11 cellular contexts compared by ENCODE assay signal in the genomic region with DNA sequence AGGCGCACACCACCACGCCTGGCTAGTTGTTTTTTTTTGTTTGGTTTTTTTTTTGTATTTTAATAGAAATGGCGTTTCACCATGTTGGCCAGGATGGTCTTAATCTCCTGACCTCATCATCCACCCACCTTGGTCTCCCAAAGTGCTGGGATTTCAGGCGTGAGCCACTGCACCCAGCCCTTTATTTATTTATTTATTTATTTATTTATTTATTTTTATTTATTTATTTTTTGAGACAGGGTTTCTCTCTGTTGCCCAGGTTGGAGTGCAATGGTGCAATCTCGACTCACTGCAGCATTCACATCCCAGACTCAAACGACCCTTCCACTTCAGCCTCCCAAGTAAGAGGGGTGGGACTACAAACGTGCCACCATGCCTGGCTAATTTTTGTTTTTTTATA.
"Had no signal": no experiment of that assay in that cellular context is flagged by ENCODE, and none has a peak within 500 bp of the region (broad histone marks: within the 10 kb centered on the region; RNA-seq: fewer than 3 reads in every experiment).

No MANE protein-coding gene starts in this region.

- FAIRE-seq: H1, H54 had no signal

- H3K4me1 ChIP-seq: HAP-1 had no signal

- ATAC-seq: GM23338, HCT116 had no signal

- H3K4me2 ChIP-seq: GM23338 had no signal

- H3K36me3 ChIP-seq: HAP-1 had no signal

- H3K4me3 ChIP-seq: GM23248, GM23338, HAP-1 had no signal

- DNase-seq: GM23248, GOT3, H7, H9, HCEC 1CT, HFFc6 had no signal

- H3K9me3 ChIP-seq: HAP-1 had no signal

- H3K27ac ChIP-seq: GM23248 had no signal
